ENCODE assay signal across 23 cellular contexts in the genomic region with DNA sequence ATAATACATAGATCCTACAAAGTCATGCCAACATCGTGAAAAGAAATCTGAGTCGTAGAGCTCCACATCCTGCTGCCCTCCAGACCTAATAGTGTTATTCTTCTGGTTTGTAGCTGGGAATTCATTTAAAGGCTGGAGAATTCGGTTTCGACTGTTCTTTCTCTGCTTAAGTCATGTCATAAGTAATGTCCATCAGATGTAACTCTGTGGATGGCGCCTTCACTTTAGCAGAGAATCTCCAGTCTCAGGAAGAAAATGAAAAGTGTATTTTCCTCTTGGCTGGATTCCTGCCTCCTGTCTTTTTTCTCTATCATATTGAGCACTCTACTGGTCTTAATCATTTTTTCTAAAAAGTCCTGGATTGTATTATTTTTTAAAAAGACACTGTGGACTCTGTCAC.
"Had no signal": no experiment of that assay in that cellular context is flagged by ENCODE, and none has a peak within 500 bp of the region (broad histone marks: within the 10 kb centered on the region; RNA-seq: fewer than 3 reads in every experiment).

No MANE protein-coding gene starts in this region.

- ATAC-seq: esophagus mucosa; gastrocnemius medialis; left ventricle myocardium superior; lower lobe of right lung; natural killer cell; sciatic nerve; stimulated activated naive B cell treated with anti-CD40 and anti-IgM and Interleukin-4, amounts not matched to agents 10 μg/mL and 1 μg/mL and 100 μg/mL, for 72 hours had no signal

- H3K4me3 Mint-ChIP-seq: dendritic cell treated with granulocyte-macrophage colony-stimulating factor and Interleukin-4, amounts not matched to agents 40 ng/mL and 50 ng/mL, for 4 days; endodermal cell; natural killer cell; stimulated activated naive B cell treated with anti-CD40 and anti-IgM and Interleukin-4, amounts not matched to agents 10 μg/mL and 1 μg/mL and 100 μg/mL, for 72 hours; stimulated activated naive CD8-positive, alpha-beta T cell treated with anti-CD3 and anti-CD28 coated beads, Interleukin-15, Interleukin-2, amounts not matched to agents 100 ng/mL and 50 ng/mL, for 24 hours; type B pancreatic cell had no signal

- H3K27me3 ChIP-seq: colonic mucosa, gastrocnemius medialis, neutrophil, right atrium auricular region, suprapubic skin had no signal

- H3K4me3 ChIP-seq: colonic mucosa, gastrocnemius medialis, lower lobe of right lung, prostate gland, right atrium auricular region, skin epidermis, suprapubic skin had no signal

- H3K9me3 ChIP-seq: colonic mucosa, gastrocnemius medialis, lower lobe of right lung, neutrophil, prostate gland, right atrium auricular region, suprapubic skin had no signal

- DNase-seq: colonic mucosa; effector CD8-positive, alpha-beta T cell; endodermal cell; foreskin fibroblast; gastrocnemius medialis; head of caudate nucleus; left ventricle myocardium superior; lower lobe of right lung; natural killer cell; stimulated activated CD4-positive, alpha-beta T cell treated with anti-CD3 and anti-CD28 coated beads, Interleukin-15, amount 100 ng/mL, for 24 hours; stimulated activated CD4-positive, alpha-beta T cell treated with anti-CD3 and anti-CD28 coated beads, Interleukin-2, amount 100 ng/mL, for 48 hours; stimulated activated naive B cell treated with anti-CD40 and anti-IgM and Interleukin-4, amounts not matched to agents 10 μg/mL and 1 μg/mL and 100 μg/mL, for 72 hours had no signal

- H3K36me3 ChIP-seq: colonic mucosa, gastrocnemius medialis, lower lobe of right lung, neutrophil, prostate gland, right atrium auricular region, suprapubic skin had no signal

- H3K9me3 Mint-ChIP-seq: dendritic cell treated with granulocyte-macrophage colony-stimulating factor and Interleukin-4, amounts not matched to agents 40 ng/mL and 50 ng/mL, for 4 days; endodermal cell; natural killer cell; stimulated activated naive B cell treated with anti-CD40 and anti-IgM and Interleukin-4, amounts not matched to agents 10 μg/mL and 1 μg/mL and 100 μg/mL, for 72 hours; stimulated activated naive CD8-positive, alpha-beta T cell treated with anti-CD3 and anti-CD28 coated beads, Interleukin-15, Interleukin-2, amounts not matched to agents 100 ng/mL and 50 ng/mL, for 24 hours; type B pancreatic cell had no signal

- H3K4me1 ChIP-seq: colonic mucosa, gastrocnemius medialis, lower lobe of right lung, prostate gland, suprapubic skin had no signal

- H3K4me1 Mint-ChIP-seq: natural killer cell; stimulated activated naive B cell treated with anti-CD40 and anti-IgM and Interleukin-4, amounts not matched to agents 10 μg/mL and 1 μg/mL and 100 μg/mL, for 72 hours had no signal

- H3K36me3 Mint-ChIP-seq: natural killer cell; stimulated activated naive B cell treated with anti-CD40 and anti-IgM and Interleukin-4, amounts not matched to agents 10 μg/mL and 1 μg/mL and 100 μg/mL, for 72 hours; type B pancreatic cell had no signal

- H3K27ac ChIP-seq: colonic mucosa, epithelial cell of prostate, gastrocnemius medialis, lower lobe of right lung, neutrophil, prostate gland, suprapubic skin had no signal

- H3K27ac Mint-ChIP-seq: dendritic cell treated with granulocyte-macrophage colony-stimulating factor and Interleukin-4, amounts not matched to agents 40 ng/mL and 50 ng/mL, for 4 days; endodermal cell; natural killer cell; stimulated activated naive B cell treated with anti-CD40 and anti-IgM and Interleukin-4, amounts not matched to agents 10 μg/mL and 1 μg/mL and 100 μg/mL, for 72 hours; stimulated activated naive CD8-positive, alpha-beta T cell treated with anti-CD3 and anti-CD28 coated beads, Interleukin-15, Interleukin-2, amounts not matched to agents 100 ng/mL and 50 ng/mL, for 24 hours; type B pancreatic cell had no signal
